ENCODE assay signal across 2 cellular contexts in the genomic region with DNA sequence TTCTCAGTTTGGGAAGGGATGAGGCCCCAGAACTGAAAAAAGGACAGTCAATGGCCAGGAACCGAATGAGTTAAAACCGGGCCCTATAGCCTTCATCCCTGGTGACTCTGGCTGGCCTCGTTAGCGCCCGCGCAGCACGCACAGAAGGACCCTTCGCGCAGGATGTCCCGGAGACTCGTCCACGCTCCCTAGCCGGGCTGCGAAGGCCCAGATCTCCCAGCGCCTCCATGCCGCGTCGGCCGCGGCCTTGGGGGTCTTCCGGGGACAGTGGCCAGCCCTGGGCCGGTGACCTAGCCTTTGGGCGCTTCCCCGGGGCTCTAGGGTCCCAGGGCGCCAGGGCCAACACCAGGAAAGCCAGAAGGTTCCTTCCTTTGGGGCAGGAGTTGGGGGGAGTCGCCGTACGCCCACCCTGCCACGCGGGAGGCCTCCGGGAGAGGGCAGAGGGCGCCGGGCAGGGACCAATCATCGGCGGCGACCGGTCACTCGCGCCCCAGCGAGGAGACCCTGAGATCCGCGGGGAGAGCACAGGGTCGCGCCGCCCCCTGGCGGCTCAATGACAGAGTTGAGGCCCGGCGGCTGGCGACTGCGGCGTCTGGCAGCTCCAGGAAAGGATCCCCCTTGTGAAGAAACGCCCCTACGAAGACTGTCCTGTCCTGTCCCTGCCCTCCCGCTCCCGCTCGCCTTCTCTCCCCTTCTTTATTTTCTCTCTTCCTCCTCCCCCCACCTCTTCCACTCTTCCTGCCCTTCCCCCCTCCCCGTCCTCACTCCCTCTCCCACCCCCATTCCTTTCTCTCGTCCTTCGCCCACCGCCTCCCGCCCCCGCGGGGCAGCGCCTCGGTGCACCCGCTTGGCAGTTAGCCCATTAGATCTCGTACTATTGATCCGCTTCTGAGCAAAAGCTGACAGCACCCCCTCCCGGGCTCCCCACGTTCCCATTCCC.
A peak's percentile ranks its signal among the peaks of the same experiment; 100 is the strongest.
TF ChIP-seq lines count a peak whose summit lies in the region.

No MANE protein-coding gene starts in this region.

TF ChIP-seq in HEK293, 187 proteins besides CTCF, POLR2A, EP300 and RAD21 (continued from another document and continues in another):
- TF ChIP-seq, protein P1, sequence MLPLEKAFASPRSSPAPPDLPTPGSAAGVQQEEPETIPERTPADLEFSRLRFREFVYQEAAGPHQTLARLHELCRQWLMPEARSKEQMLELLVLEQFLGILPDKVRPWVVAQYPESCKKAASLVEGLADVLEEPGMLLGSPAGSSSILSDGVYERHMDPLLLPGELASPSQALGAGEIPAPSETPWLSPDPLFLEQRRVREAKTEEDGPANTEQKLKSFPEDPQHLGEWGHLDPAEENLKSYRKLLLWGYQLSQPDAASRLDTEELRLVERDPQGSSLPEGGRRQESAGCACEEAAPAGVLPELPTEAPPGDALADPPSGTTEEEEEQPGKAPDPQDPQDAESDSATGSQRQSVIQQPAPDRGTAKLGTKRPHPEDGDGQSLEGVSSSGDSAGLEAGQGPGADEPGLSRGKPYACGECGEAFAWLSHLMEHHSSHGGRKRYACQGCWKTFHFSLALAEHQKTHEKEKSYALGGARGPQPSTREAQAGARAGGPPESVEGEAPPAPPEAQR (tag by site-specific recombination; IDR thresholded peaks at IDR 0.05) = no peak
- TF ChIP-seq ZBTB10 (tag by site-specific recombination; IDR thresholded peaks at IDR 0.05) (no peak; the same call in 1 of the 2 replicates), KLF10 (tag by site-specific recombination; IDR thresholded peaks at IDR 0.05) (no peak), ATF2 (tag by site-specific recombination; IDR thresholded peaks at IDR 0.05; ENCODE audit: low read depth) (no peak), ZBTB8A (tag by site-specific recombination; IDR thresholded peaks at IDR 0.05) (peak; percentile 14; the same call in 1 of the 2 replicates), ZNF704 (tag by site-specific recombination; IDR thresholded peaks at IDR 0.05) (0 out of 2 replicates have a peak, but pooled peaks have one; percentile 8), GLI4 (tag by site-specific recombination; IDR thresholded peaks at IDR 0.05) (no peak), ZNF621 (tag by site-specific recombination; IDR thresholded peaks at IDR 0.05) (no peak), SCRT1 (tag by site-specific recombination; IDR thresholded peaks at IDR 0.05; ENCODE audit: borderline replicate concordance) (no peak), ZNF514 (tag by site-specific recombination; IDR thresholded peaks at IDR 0.05) (no peak), ZNF692 (tag by site-specific recombination; IDR thresholded peaks at IDR 0.05) (no peak), ZXDB (tag by site-specific recombination; IDR thresholded peaks at IDR 0.05) (no peak; the same call in 1 of the 2 replicates), ZNF596 (tag by site-specific recombination; IDR thresholded peaks at IDR 0.05) (no peak), GLIS2 (tag by site-specific recombination; IDR thresholded peaks at IDR 0.05) (peak; percentile 64), ZNF549 (tag by site-specific recombination; IDR thresholded peaks at IDR 0.05) (no peak), KLF17 (tag by site-specific recombination; IDR thresholded peaks at IDR 0.05) (no peak; the same call in 1 of the 2 replicates)

TF ChIP-seq in neural cell, 6 proteins besides CTCF, POLR2A, EP300 and RAD21 (continued from another document):
- TF ChIP-seq, protein P2, sequence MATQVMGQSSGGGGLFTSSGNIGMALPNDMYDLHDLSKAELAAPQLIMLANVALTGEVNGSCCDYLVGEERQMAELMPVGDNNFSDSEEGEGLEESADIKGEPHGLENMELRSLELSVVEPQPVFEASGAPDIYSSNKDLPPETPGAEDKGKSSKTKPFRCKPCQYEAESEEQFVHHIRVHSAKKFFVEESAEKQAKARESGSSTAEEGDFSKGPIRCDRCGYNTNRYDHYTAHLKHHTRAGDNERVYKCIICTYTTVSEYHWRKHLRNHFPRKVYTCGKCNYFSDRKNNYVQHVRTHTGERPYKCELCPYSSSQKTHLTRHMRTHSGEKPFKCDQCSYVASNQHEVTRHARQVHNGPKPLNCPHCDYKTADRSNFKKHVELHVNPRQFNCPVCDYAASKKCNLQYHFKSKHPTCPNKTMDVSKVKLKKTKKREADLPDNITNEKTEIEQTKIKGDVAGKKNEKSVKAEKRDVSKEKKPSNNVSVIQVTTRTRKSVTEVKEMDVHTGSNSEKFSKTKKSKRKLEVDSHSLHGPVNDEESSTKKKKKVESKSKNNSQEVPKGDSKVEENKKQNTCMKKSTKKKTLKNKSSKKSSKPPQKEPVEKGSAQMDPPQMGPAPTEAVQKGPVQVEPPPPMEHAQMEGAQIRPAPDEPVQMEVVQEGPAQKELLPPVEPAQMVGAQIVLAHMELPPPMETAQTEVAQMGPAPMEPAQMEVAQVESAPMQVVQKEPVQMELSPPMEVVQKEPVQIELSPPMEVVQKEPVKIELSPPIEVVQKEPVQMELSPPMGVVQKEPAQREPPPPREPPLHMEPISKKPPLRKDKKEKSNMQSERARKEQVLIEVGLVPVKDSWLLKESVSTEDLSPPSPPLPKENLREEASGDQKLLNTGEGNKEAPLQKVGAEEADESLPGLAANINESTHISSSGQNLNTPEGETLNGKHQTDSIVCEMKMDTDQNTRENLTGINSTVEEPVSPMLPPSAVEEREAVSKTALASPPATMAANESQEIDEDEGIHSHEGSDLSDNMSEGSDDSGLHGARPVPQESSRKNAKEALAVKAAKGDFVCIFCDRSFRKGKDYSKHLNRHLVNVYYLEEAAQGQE (IDR thresholded peaks at IDR 0.05; ENCODE audit: borderline replicate concordance) = no peak
- TF ChIP-seq MXI1 (conservative IDR thresholded peaks at IDR 0.05; ENCODE audit: poor library complexity, severe bottlenecking) (peak; percentile 17), TAF1 (IDR thresholded peaks at IDR 0.05; ENCODE audit: low read depth) (no peak), SMC3 (conservative IDR thresholded peaks at IDR 0.05; ENCODE audit: poor library complexity) (peak; percentile 84)
